ENCODE assay signal across 22 cellular contexts in genomic region chr6:5645903-5646302, GRCh38.
"Had no signal": no experiment of that assay in that cellular context is flagged by ENCODE, and none has a peak within 500 bp of the region (broad histone marks: within the 10 kb centered on the region; RNA-seq: fewer than 3 reads in every experiment).

No MANE protein-coding gene starts in this region.

- H3K4me1 ChIP-seq: esophagus muscularis mucosa, sigmoid colon, testis, tibial nerve, upper lobe of right lung had no signal

- H3K4me3 ChIP-seq: dorsolateral prefrontal cortex, esophagus muscularis mucosa, gastrocnemius medialis, hepatocyte, mucosa of descending colon, ovary, right atrium auricular region, sigmoid colon, skin epidermis, testis, tibial nerve, upper lobe of right lung had no signal

- H3K9me3 ChIP-seq: gastrocnemius medialis, ovary, testis, upper lobe of right lung had no signal

- H3K36me3 ChIP-seq: esophagus muscularis mucosa, gastrocnemius medialis, ovary, right atrium auricular region, sigmoid colon, upper lobe of right lung had no signal

- H3K27ac ChIP-seq: esophagus muscularis mucosa, gastrocnemius medialis, hepatocyte, ovary, sigmoid colon, skin epidermis, testis, tibial nerve, upper lobe of right lung had no signal

- ATAC-seq: gastrocnemius medialis; left colon; mucosa of descending colon; naive thymus-derived CD8-positive, alpha-beta T cell; stimulated activated naive B cell treated with anti-CD40 and anti-IgM and Interleukin-4, amounts not matched to agents 10 μg/mL and 1 μg/mL and 100 μg/mL, for 72 hours; stimulated activated naive CD8-positive, alpha-beta T cell treated with anti-CD3 and anti-CD28 coated beads, Interleukin-15, amount 100 ng/mL, for 72 hours; upper lobe of right lung had no signal

- H3K27me3 ChIP-seq: dorsolateral prefrontal cortex, esophagus muscularis mucosa, gastrocnemius medialis, hepatocyte, ovary, right atrium auricular region, sigmoid colon, testis, tibial nerve, upper lobe of right lung had no signal

- DNase-seq: cortex of kidney; effector CD8-positive, alpha-beta T cell; gastrocnemius medialis; left colon; mammary epithelial cell; mucosa of descending colon; naive thymus-derived CD8-positive, alpha-beta T cell; nucleus accumbens; ovary; sigmoid colon; stimulated activated CD4-positive, alpha-beta T cell treated with anti-CD3 and anti-CD28 coated beads, Interleukin-2, amount 100 ng/mL, for 24 hours; stimulated activated CD4-positive, alpha-beta T cell treated with anti-CD3 and anti-CD28 coated beads, Interleukin-4, amount 100 ng/mL, for 4 hours; stimulated activated naive B cell treated with anti-CD40 and anti-IgM and Interleukin-4, amounts not matched to agents 10 μg/mL and 1 μg/mL and 100 μg/mL, for 72 hours; stimulated activated naive CD8-positive, alpha-beta T cell treated with anti-CD3 and anti-CD28 coated beads, Interleukin-15, amount 100 ng/mL, for 72 hours; testis; upper lobe of right lung had no signal
